Comparison of ENCODE assay signal across 1 cellular context in the genomic region with DNA sequence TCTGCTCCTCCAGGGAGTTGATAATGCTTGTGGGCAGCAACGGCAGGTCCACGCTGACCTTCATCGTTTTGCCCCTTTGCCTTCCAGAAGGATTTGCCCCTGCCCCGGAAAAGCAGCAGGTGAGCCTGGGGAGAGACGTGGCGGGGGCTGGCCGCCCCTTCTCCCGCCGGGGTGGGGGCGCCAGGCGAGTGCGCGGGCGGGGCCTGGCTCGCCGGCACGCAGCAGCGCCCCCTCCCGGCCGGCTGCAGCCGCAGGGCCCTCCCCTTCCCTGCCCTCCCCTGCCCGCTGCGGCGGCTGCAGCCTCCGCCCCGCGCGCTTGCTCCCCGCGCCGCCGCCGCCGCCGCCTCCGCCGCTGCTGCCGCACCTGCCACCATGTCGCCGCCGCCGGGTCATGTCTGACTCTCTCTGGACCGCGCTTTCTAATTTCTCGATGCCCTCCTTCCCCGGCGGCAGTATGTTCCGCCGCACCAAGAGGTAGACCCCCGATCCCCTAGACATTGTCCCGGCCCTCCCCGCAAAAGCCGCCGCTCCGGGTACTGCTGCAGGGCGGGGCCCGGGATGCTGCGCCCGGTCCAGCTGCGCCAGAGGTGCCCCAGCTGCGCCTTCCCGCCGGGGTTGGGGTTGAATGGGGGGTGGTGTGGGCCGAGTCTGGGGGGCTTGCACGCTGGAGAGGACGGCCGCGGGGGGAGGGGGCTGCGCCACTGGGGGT.
A peak's percentile ranks its signal among the peaks of the same experiment; 100 is the strongest.
TF ChIP-seq lines count a peak whose summit lies in the region.

A gene (plus strand): TSS at position 334 of the 709 bp plus-strand sequence. CDS start 58 bp downstream, at position 392.

TF ChIP-seq in K562, 482 proteins besides CTCF, POLR2A, EP300 and RAD21 (continued from another document and continues in another):
- TF ChIP-seq SMAD4 (CRISPR knock-in tag; conservative IDR thresholded peaks at IDR 0.05) (peak; percentile 82), BRF1 (IDR thresholded peaks at IDR 0.05; ENCODE audit: borderline replicate concordance, extremely low read depth, insufficient read length) (no peak), ZFX (CRISPR knock-in tag; IDR thresholded peaks at IDR 0.05) (no peak; the same call in 1 of the 2 replicates), ZNF3 (CRISPR knock-in tag; IDR thresholded peaks at IDR 0.05) (no peak), KAT8 (IDR thresholded peaks at IDR 0.05; ENCODE audit: low read depth) (no peak), RBM15 (IDR thresholded peaks at IDR 0.05; ENCODE audit: insufficient read depth, low read length) (no peak), NRF1 (conservative IDR thresholded peaks at IDR 0.05 in 1 of 2, IDR thresholded peaks at IDR 0.05 in 1 of 2) (peak; percentile 75 to 76; a peak in 3 of 4 replicates), MEIS2 (IDR thresholded peaks at IDR 0.05; ENCODE audit: partially characterized antibody) (peak; percentile 1), FOXK2 (conservative IDR thresholded peaks at IDR 0.05 in 1 of 2, IDR thresholded peaks at IDR 0.05 in 1 of 2; ENCODE audit: low read depth in 2 of 2) (no peak), XRCC5 (IDR thresholded peaks at IDR 0.05; ENCODE audit: low read depth, low read length) (no peak), EGR1 (conservative IDR thresholded peaks at IDR 0.05) (peak; percentile 56; the same call in 1 of the 2 replicates), ZC3H11A (IDR thresholded peaks at IDR 0.05; ENCODE audit: low read depth, low read length) (no peak), PHF8 (IDR thresholded peaks at IDR 0.05; ENCODE audit: borderline replicate concordance, low read length) (peak; percentile 39; the same call in 1 of the 2 replicates), ZNF57 (CRISPR knock-in tag; IDR thresholded peaks at IDR 0.05) (no peak), ESRRB (CRISPR knock-in tag; IDR thresholded peaks at IDR 0.05; ENCODE audit: borderline replicate concordance) (no peak), HNRNPLL (IDR thresholded peaks at IDR 0.05; ENCODE audit: low read depth, low read length, poor library complexity, severe bottlenecking) (peak; percentile 29), NR2C2 (CRISPR knock-in tag; IDR thresholded peaks at IDR 0.05) (no peak), NR2C2 (tag; IDR thresholded peaks at IDR 0.05) (no peak), POU5F1 (IDR thresholded peaks at IDR 0.05; ENCODE audit: borderline replicate concordance, low read depth, low read length, partially characterized antibody) (no peak), KLF1 (tag; IDR thresholded peaks at IDR 0.05) (peak; percentile 91), PHF21A (IDR thresholded peaks at IDR 0.05; ENCODE audit: borderline replicate concordance, low read depth) (no peak), MTA3 (IDR thresholded peaks at IDR 0.05; ENCODE audit: borderline replicate concordance) (0 out of 2 replicates have a peak, but pooled peaks have one; percentile 47), ETV1 (tag; conservative IDR thresholded peaks at IDR 0.05; ENCODE audit: low read depth) (no peak), MCM5 (IDR thresholded peaks at IDR 0.05; ENCODE audit: low read depth) (no peak), NUFIP1 (IDR thresholded peaks at IDR 0.05; ENCODE audit: partially characterized antibody) (no peak), ILK (tag; IDR thresholded peaks at IDR 0.05; ENCODE audit: borderline replicate concordance, low read depth) (no peak), ZBTB1 (CRISPR knock-in tag; IDR thresholded peaks at IDR 0.05; ENCODE audit: borderline replicate concordance, low read depth) (peak; percentile 88)
- TF ChIP-seq, protein P1, sequence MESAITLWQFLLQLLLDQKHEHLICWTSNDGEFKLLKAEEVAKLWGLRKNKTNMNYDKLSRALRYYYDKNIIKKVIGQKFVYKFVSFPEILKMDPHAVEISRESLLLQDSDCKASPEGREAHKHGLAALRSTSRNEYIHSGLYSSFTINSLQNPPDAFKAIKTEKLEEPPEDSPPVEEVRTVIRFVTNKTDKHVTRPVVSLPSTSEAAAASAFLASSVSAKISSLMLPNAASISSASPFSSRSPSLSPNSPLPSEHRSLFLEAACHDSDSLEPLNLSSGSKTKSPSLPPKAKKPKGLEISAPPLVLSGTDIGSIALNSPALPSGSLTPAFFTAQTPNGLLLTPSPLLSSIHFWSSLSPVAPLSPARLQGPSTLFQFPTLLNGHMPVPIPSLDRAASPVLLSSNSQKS (CRISPR knock-in tag; IDR thresholded peaks at IDR 0.05), result no peak
- TF ChIP-seq, protein P2, sequence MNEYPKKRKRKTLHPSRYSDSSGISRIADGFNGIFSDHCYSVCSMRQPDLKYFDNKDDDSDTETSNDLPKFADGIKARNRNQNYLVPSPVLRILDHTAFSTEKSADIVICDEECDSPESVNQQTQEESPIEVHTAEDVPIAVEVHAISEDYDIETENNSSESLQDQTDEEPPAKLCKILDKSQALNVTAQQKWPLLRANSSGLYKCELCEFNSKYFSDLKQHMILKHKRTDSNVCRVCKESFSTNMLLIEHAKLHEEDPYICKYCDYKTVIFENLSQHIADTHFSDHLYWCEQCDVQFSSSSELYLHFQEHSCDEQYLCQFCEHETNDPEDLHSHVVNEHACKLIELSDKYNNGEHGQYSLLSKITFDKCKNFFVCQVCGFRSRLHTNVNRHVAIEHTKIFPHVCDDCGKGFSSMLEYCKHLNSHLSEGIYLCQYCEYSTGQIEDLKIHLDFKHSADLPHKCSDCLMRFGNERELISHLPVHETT (CRISPR knock-in tag; conservative IDR thresholded peaks at IDR 0.05 in 1 of 2, IDR thresholded peaks at IDR 0.05 in 1 of 2), result peak in 1 of 2 experiments; percentile 89; a peak in 2 of 4 replicates
- TF ChIP-seq, protein P3, sequence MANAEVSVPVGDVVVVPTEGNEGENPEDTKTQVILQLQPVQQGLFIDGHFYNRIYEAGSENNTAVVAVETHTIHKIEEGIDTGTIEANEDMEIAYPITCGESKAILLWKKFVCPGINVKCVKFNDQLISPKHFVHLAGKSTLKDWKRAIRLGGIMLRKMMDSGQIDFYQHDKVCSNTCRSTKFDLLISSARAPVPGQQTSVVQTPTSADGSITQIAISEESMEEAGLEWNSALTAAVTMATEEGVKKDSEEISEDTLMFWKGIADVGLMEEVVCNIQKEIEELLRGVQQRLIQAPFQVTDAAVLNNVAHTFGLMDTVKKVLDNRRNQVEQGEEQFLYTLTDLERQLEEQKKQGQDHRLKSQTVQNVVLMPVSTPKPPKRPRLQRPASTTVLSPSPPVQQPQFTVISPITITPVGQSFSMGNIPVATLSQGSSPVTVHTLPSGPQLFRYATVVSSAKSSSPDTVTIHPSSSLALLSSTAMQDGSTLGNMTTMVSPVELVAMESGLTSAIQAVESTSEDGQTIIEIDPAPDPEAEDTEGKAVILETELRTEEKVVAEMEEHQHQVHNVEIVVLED (CRISPR knock-in tag; IDR thresholded peaks at IDR 0.05), result 0 out of 2 replicates have a peak, but pooled peaks have one; percentile 23
- TF ChIP-seq, protein P4, sequence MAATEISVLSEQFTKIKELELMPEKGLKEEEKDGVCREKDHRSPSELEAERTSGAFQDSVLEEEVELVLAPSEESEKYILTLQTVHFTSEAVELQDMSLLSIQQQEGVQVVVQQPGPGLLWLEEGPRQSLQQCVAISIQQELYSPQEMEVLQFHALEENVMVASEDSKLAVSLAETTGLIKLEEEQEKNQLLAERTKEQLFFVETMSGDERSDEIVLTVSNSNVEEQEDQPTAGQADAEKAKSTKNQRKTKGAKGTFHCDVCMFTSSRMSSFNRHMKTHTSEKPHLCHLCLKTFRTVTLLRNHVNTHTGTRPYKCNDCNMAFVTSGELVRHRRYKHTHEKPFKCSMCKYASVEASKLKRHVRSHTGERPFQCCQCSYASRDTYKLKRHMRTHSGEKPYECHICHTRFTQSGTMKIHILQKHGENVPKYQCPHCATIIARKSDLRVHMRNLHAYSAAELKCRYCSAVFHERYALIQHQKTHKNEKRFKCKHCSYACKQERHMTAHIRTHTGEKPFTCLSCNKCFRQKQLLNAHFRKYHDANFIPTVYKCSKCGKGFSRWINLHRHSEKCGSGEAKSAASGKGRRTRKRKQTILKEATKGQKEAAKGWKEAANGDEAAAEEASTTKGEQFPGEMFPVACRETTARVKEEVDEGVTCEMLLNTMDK (IDR thresholded peaks at IDR 0.05; ENCODE audit: borderline replicate concordance, insufficient read depth, low read depth, low read length, poor library complexity, severe bottlenecking), result peak; percentile 83
- TF ChIP-seq, protein P5, sequence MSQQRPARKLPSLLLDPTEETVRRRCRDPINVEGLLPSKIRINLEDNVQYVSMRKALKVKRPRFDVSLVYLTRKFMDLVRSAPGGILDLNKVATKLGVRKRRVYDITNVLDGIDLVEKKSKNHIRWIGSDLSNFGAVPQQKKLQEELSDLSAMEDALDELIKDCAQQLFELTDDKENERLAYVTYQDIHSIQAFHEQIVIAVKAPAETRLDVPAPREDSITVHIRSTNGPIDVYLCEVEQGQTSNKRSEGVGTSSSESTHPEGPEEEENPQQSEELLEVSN (IDR thresholded peaks at IDR 0.05; ENCODE audit: borderline replicate concordance in 1 of 2, extremely low read depth in 1 of 2, insufficient read depth in 1 of 2, insufficient read length in 1 of 2, low read depth in 1 of 2, low read length in 1 of 2, poor library complexity in 1 of 2, severe bottlenecking in 1 of 2), result peak in 1 of 2 experiments; percentile 47
- TF ChIP-seq, protein P6, sequence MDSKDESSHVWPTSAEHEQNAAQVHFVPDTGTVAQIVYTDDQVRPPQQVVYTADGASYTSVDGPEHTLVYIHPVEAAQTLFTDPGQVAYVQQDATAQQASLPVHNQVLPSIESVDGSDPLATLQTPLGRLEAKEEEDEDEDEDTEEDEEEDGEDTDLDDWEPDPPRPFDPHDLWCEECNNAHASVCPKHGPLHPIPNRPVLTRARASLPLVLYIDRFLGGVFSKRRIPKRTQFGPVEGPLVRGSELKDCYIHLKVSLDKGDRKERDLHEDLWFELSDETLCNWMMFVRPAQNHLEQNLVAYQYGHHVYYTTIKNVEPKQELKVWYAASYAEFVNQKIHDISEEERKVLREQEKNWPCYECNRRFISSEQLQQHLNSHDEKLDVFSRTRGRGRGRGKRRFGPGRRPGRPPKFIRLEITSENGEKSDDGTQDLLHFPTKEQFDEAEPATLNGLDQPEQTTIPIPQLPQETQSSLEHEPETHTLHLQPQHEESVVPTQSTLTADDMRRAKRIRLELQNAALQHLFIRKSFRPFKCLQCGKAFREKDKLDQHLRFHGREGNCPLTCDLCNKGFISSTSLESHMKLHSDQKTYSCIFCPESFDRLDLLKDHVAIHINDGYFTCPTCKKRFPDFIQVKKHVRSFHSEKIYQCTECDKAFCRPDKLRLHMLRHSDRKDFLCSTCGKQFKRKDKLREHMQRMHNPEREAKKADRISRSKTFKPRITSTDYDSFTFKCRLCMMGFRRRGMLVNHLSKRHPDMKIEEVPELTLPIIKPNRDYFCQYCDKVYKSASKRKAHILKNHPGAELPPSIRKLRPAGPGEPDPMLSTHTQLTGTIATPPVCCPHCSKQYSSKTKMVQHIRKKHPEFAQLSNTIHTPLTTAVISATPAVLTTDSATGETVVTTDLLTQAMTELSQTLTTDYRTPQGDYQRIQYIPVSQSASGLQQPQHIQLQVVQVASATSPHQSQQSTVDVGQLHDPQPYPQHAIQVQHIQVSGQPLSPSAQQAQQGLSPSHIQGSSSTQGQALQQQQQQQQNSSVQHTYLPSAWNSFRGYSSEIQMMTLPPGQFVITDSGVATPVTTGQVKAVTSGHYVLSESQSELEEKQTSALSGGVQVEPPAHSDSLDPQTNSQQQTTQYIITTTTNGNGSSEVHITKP (IDR thresholded peaks at IDR 0.05; ENCODE audit: partially characterized antibody), result peak; percentile 80
- TF ChIP-seq, protein P7, sequence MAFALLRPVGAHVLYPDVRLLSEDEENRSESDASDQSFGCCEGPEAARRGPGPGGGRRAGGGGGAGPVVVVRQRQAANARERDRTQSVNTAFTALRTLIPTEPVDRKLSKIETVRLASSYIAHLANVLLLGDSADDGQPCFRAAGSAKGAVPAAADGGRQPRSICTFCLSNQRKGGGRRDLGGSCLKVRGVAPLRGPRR (CRISPR knock-in tag; IDR thresholded peaks at IDR 0.05), result no peak
- TF ChIP-seq, protein P8, sequence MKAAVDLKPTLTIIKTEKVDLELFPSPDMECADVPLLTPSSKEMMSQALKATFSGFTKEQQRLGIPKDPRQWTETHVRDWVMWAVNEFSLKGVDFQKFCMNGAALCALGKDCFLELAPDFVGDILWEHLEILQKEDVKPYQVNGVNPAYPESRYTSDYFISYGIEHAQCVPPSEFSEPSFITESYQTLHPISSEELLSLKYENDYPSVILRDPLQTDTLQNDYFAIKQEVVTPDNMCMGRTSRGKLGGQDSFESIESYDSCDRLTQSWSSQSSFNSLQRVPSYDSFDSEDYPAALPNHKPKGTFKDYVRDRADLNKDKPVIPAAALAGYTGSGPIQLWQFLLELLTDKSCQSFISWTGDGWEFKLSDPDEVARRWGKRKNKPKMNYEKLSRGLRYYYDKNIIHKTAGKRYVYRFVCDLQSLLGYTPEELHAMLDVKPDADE (conservative IDR thresholded peaks at IDR 0.05; ENCODE audit: control insufficient read depth, low read depth, low read length), result 0 out of 2 replicates have a peak, but pooled peaks have one; percentile 32
- TF ChIP-seq, protein P9, sequence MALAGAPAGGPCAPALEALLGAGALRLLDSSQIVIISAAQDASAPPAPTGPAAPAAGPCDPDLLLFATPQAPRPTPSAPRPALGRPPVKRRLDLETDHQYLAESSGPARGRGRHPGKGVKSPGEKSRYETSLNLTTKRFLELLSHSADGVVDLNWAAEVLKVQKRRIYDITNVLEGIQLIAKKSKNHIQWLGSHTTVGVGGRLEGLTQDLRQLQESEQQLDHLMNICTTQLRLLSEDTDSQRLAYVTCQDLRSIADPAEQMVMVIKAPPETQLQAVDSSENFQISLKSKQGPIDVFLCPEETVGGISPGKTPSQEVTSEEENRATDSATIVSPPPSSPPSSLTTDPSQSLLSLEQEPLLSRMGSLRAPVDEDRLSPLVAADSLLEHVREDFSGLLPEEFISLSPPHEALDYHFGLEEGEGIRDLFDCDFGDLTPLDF (CRISPR knock-in tag; IDR thresholded peaks at IDR 0.05), result 0 out of 2 replicates have a peak, but pooled peaks have one; percentile 50
- TF ChIP-seq, protein P10, sequence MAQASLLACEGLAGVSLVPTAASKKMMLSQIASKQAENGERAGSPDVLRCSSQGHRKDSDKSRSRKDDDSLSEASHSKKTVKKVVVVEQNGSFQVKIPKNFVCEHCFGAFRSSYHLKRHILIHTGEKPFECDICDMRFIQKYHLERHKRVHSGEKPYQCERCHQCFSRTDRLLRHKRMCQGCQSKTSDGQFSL (CRISPR knock-in tag; IDR thresholded peaks at IDR 0.05), result no peak
- TF ChIP-seq, protein P10 (tag; IDR thresholded peaks at IDR 0.05), result 0 out of 4 replicates have a peak, but pooled peaks of 1 of the 2 experiments have one; percentile 30
- TF ChIP-seq, protein P11, sequence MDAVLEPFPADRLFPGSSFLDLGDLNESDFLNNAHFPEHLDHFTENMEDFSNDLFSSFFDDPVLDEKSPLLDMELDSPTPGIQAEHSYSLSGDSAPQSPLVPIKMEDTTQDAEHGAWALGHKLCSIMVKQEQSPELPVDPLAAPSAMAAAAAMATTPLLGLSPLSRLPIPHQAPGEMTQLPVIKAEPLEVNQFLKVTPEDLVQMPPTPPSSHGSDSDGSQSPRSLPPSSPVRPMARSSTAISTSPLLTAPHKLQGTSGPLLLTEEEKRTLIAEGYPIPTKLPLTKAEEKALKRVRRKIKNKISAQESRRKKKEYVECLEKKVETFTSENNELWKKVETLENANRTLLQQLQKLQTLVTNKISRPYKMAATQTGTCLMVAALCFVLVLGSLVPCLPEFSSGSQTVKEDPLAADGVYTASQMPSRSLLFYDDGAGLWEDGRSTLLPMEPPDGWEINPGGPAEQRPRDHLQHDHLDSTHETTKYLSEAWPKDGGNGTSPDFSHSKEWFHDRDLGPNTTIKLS (IDR thresholded peaks at IDR 0.05; ENCODE audit: borderline replicate concordance, low read depth), result peak; percentile 18; the same call in 1 of the 2 replicates
